19 cellular contexts compared by ENCODE assay signal in the genomic region with DNA sequence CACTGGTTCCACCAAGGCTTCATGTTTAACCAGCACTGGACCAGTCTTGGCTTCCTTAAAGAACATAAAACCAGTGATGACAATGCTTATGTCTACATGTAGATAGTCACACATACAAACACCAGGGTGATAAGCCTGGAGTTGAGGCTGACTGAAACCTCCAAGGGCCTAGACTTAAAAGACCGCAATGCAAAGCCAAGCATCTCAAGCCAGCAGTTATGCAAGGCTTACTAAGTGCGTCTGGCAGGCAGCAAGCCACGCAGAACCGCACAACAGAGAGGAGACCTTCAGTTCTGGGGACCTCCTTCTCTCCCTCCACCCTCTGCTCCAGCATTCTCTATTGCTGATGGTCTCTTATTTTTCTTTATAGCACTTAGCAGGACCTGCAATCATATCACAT.
"Had no signal": no experiment of that assay in that cellular context is flagged by ENCODE, and none has a peak within 500 bp of the region (broad histone marks: within the 10 kb centered on the region; RNA-seq: fewer than 3 reads in every experiment).

No MANE protein-coding gene starts in this region.

- H3K4me1 ChIP-seq: heart left ventricle, left lung, lower lobe of right lung, sigmoid colon, tibial artery, vagina had no signal

- DNase-seq: cerebellar nuclear complex; effector CD4-positive, alpha-beta T cell; endodermal cell; erythroblast; foreskin melanocyte; heart left ventricle; left lung; lower lobe of right lung; natural killer cell; posterior cingulate gyrus; sigmoid colon; stimulated activated CD4-positive, alpha-beta T cell treated with anti-CD3 and anti-CD28 coated beads, Interleukin-4, amount 100 ng/mL, for 1 hour; stimulated activated CD8-positive, alpha-beta memory T cell treated with anti-CD3 and anti-CD28 coated beads, Interleukin-4, amount 100 ng/mL, for 48 hours; stimulated activated naive CD8-positive, alpha-beta T cell treated with anti-CD3 and anti-CD28 coated beads, Interleukin-15, Interleukin-2, amounts not matched to agents 100 U/mL and 50 U/mL, for 24 hours; tibial artery; upper lobe of left lung had no signal

- H3K36me3 ChIP-seq: heart left ventricle, left lung, sigmoid colon, upper lobe of left lung had no signal

- H3K4me3 ChIP-seq: coronary artery, heart left ventricle, left lung, lower lobe of right lung, sigmoid colon, tibial artery, upper lobe of left lung, vagina had no signal

- H3K27me3 ChIP-seq: left lung, sigmoid colon, tibial artery, upper lobe of left lung, vagina had no signal

- H3K9me3 ChIP-seq: heart left ventricle, left lung, lower lobe of right lung, sigmoid colon, tibial artery, upper lobe of left lung, vagina had no signal

- ATAC-seq: heart left ventricle; left lung; lower lobe of right lung; natural killer cell; stimulated activated effector memory CD8-positive, alpha-beta T cell treated with anti-CD3 and anti-CD28 coated beads, Interleukin-12 subunit alpha, Interleukin-12 subunit beta, amount 100 ng/mL, for 72 hours; stimulated activated naive CD8-positive, alpha-beta T cell treated with anti-CD3 and anti-CD28 coated beads, Interleukin-15, Interleukin-2, amounts not matched to agents 100 U/mL and 50 U/mL, for 24 hours had no signal

- H3K27ac ChIP-seq: coronary artery, heart left ventricle, left lung, lower lobe of right lung, sigmoid colon, tibial artery, upper lobe of left lung, vagina had no signal
